Comparison of ENCODE assay signal across 9 cellular contexts in the genomic region with DNA sequence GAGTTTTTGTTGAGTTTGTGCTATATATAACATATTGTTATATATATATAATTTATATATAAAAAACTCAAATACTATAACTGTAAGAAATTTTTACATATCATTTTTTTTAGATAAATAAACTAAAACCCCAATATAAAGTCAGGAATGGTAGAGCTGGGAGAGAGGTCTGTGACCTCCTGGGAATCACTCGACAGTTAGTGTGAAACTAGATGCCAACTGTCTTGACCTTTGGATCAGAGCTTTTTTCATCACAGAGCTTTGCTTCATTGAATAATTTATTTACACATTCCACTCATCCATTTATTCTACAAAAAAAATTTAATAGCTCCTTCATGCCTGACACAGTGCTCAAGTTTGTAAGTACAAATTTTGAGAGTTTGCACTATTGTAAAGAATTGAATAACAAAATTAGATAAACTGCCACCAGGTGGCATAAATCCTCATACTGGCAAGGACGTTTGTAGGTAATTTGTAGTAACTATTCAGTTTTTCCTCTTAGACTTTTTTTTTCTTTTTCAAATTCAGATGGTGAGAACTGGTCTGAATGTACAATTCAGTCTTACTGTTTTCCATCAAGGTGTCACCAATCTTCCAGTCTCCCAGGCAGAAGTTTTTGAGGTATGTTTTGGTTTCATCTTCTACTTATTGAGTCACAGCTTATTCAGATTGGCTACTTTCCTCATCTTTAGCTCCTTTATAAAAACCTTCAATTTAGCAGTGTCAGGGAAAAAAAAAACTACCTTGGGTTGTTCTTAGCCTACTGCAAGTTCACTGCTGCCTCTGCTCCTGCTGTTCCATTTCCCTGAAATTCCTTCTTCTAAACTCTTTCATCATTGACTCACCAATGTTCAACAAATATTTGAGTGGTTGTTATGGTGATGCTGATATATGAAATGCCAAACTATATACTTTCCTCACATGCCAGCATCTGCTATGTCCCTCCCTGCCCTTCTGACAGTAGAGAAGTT.
A peak's percentile ranks its signal among the peaks of the same experiment; 100 is the strongest.
DNase-seq lines count a peak whose midpoint lies in the region; ATAC-seq and TF ChIP-seq lines count a peak whose summit lies in the region.
"Had no signal": no experiment of that assay in that cellular context is flagged by ENCODE, and none has a peak within 500 bp of the region (broad histone marks: within the 10 kb centered on the region; RNA-seq: fewer than 3 reads in every experiment).

No MANE protein-coding gene starts in this region.

- H3K9me3 ChIP-seq in HAP-1: no peaks in the 10 kb centered on the region
- H3K9me3 ChIP-seq: SJSA1 had no signal

- H3K36me3 ChIP-seq in HAP-1 (replicated peaks): no peaks in the 10 kb centered on the region
- H3K36me3 ChIP-seq: SJSA1 had no signal

- TF ChIP-seq POLR2A in erythroblast (IDR thresholded peaks at IDR 0.05; ENCODE audit: low read length): no peak

- in situ Hi-C loops in HAP-1 (cut with MboI; ENCODE audit: low sequenced_read_pairs): loop anchor here (10.0 to 25.0 kb wide), 2 partner anchors 526 to 1029 kb away; no protein-coding TSS in a partner anchor

- DNase-seq in COLO829 (ENCODE audit: low spot score) (peak; percentile 17), HAP-1 (ENCODE audit: low spot score in 2 of 2) (peak; percentile 15 to 40), OCI-M1 (lab: John Stamatoyannopoulos, UW) (peak; percentile 59), erythroblast (lab: John Stamatoyannopoulos, UW) (peak; percentile 37 to 59), non-pigmented ciliary epithelial cell (ENCODE audit: low read depth) (peak; percentile 61), SKM-1 (lab: John Stamatoyannopoulos, UW; ENCODE audit: unreplicated experiment) (no peak), NCI-H510A treated with DMSO at 0.1 percent for 48 hours (lab: John Stamatoyannopoulos, UW) (no peak)

- H3K27me3 ChIP-seq in HAP-1 (ENCODE audit: low read depth): peaks cover 5% of the 10 kb centered on the region
- H3K27me3 ChIP-seq: SJSA1 had no signal

- H3K4me1 ChIP-seq in HAP-1: no peaks in the 10 kb centered on the region
- H3K4me1 ChIP-seq: SJSA1 had no signal

- ATAC-seq in HG03342 (IDR thresholded peaks at IDR 0.05; ENCODE audit: unreplicated experiment): no peak

- H3K4me3 ChIP-seq in HAP-1: no peak overlapping the region
- H3K4me3 ChIP-seq: SJSA1 had no signal

Comparison
In these comparisons a context has a peak if more than half of its experiments do, and no peak if none do; other contexts are left out.
1. DNase-seq: peak in COLO829 (single experiment), HAP-1 (2 of 2), OCI-M1 (single experiment), erythroblast (2 of 2) and non-pigmented ciliary epithelial cell (single experiment); none in SKM-1 (single experiment) and NCI-H510A treated with DMSO at 0.1 percent for 48 hours (single experiment).